In genomic region chr2:231708050-231708772, GRCh38 we compare ENCODE assay signal across 8 cellular contexts. TPM values are rescaled to one million over a fixed set of nuclear protein-coding genes. Genes with fewer than 3 reads are reported as not detected.
DNase-seq lines count a peak whose midpoint lies in the region; ATAC-seq and TF ChIP-seq lines count a peak whose summit lies in the region.

A gene with protein sequence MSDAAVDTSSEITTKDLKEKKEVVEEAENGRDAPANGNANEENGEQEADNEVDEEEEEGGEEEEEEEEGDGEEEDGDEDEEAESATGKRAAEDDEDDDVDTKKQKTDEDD (plus strand): TSS chr2:231708525. CDS start chr2:231708707, 182 bp downstream.

- TF ChIP-seq EP300 in transverse colon (IDR thresholded peaks at IDR 0.05; ENCODE audit: low read depth): peak; percentile 78

- peak; percentile 99 for TF ChIP-seq POLR2A in transverse colon (IDR thresholded peaks at IDR 0.05)

- DNase-seq in NCI-H1436 (lab: John Stamatoyannopoulos, UW) (peak; percentile 98), T follicular helper cell (ENCODE audit: low read depth) (peak; percentile 99), adipocyte (ENCODE audit: low read depth) (peak; percentile 99), cardiac muscle cell (ENCODE audit: low read depth in 1 of 2, low spot score in 1 of 2) (peak; percentile 99 to 100), trophoblast cell (peak; percentile 100), transverse colon (peak; percentile 100)

- peak within 1 kb of the TSS; percentile 90 for H4K12ac ChIP-seq in trophoblast cell (ENCODE audit: low read depth, low read length)

- H3K18ac ChIP-seq in trophoblast cell (ENCODE audit: low read length): peak within 1 kb of the TSS; percentile 94

- H2BK5ac ChIP-seq in trophoblast cell (ENCODE audit: low read depth, low read length, poor library complexity): peak within 1 kb of the TSS; percentile 87

- H3K79me2 ChIP-seq in trophoblast cell (ENCODE audit: control insufficient read depth, insufficient read depth, low read length, poor library complexity): peaks cover 42% of the 10 kb centered on the region

- peak; percentile 66 for ATAC-seq in HG02798 (IDR thresholded peaks at IDR 0.05; ENCODE audit: poor library complexity, unreplicated experiment)

- H3K4me3 ChIP-seq in GM12875 (ENCODE audit: low read depth, low read length) (peak within 1 kb of the TSS; percentile 99), adipocyte (ENCODE audit: low read length) (peak within 1 kb of the TSS; percentile 95), cardiac muscle cell (peak within 1 kb of the TSS; percentile 67), trophoblast cell (ENCODE audit: low read depth, low read length) (peak within 1 kb of the TSS; percentile 97), transverse colon (peak within 1 kb of the TSS; percentile 77 to 98 (median 92))

- peak within 1 kb of the TSS; percentile 100 for H3K4ac ChIP-seq in trophoblast cell (ENCODE audit: low read depth, low read length)

- peak within 1 kb of the TSS; percentile 99 for H4K91ac ChIP-seq in trophoblast cell (ENCODE audit: low read depth, low read length)

- H3K23ac ChIP-seq in trophoblast cell (ENCODE audit: low read length): no peak within 1 kb of the TSS

- H3K36me3 ChIP-seq in adipocyte (ENCODE audit: control insufficient read depth, insufficient read depth, low read length, severe bottlenecking) (peaks cover 14% of the 10 kb centered on the region), cardiac muscle cell (peaks cover 17% of the 10 kb centered on the region), trophoblast cell (ENCODE audit: control insufficient read depth in 1 of 2, insufficient read depth in 2 of 2, low read length in 2 of 2) (peaks cover 17 to 26% of the 10 kb centered on the region in 2 experiments), transverse colon (peaks cover 0 to 8% (median 0%) of the 10 kb centered on the region in 4 donors)

- H3K4me2 ChIP-seq in trophoblast cell (ENCODE audit: low read length): peak within 1 kb of the TSS; percentile 64

- H4K8ac ChIP-seq in trophoblast cell (ENCODE audit: low read depth, low read length): peak within 1 kb of the TSS; percentile 85

- H3K4me1 ChIP-seq in adipocyte (ENCODE audit: control insufficient read depth, insufficient read depth, low read length) (peaks cover 22% of the 10 kb centered on the region), cardiac muscle cell (ENCODE audit: low read depth) (peaks cover 4% of the 10 kb centered on the region), trophoblast cell (ENCODE audit: control insufficient read depth in 1 of 2, insufficient read depth in 2 of 2, low read length in 2 of 2) (peaks cover 3 to 10% of the 10 kb centered on the region in 2 experiments), transverse colon (peaks cover 16 to 38% (median 28%) of the 10 kb centered on the region in 4 donors)

- H3K79me1 ChIP-seq in trophoblast cell (ENCODE audit: low read length): peaks cover 34% of the 10 kb centered on the region

- TF ChIP-seq CTCF in GM12875 (IDR thresholded peaks at IDR 0.05; ENCODE audit: borderline replicate concordance, insufficient read depth, low read depth, low read length): no peak
- TF ChIP-seq CTCF in cardiac muscle cell (IDR thresholded peaks at IDR 0.05; ENCODE audit: low read depth, low read length): no peak
- peak in 1 of 5 experiments; percentile 43 for TF ChIP-seq CTCF in transverse colon (IDR thresholded peaks at IDR 0.05)

- in situ Hi-C loops in transverse colon (cut with MboI; ENCODE audit: low pct_ligation_motif_present in 1 of 4, low pct_unique_long_range_greater_than_20kb in 1 of 4, low sequenced_read_pairs in 3 of 4): loop anchor here in 1 of 4 donors (25.0 kb wide), 1 partner anchor 196 kb away; no protein-coding TSS in a partner anchor

- peak within 1 kb of the TSS; percentile 62 for H2AFZ ChIP-seq in trophoblast cell (ENCODE audit: insufficient read depth, low read length, poor library complexity)

- WGBS in trophoblast cell (ENCODE audit: extremely low coverage, insufficient coverage, insufficient read length): no CpG with 5 or more reads among the region's 83 CpGs
- 0% methylated on average over 61 of the region's 83 CpGs; no CpG with 5 or more reads in 1 of the 2 donors for WGBS in transverse colon (ENCODE audit: low coverage in 1 of 2), 2 donors

- H3K9ac ChIP-seq in adipocyte (ENCODE audit: low read length): peak within 1 kb of the TSS; percentile 98
- peak within 1 kb of the TSS; percentile 99 for H3K9ac ChIP-seq in trophoblast cell (ENCODE audit: low read length)

- H2AK5ac ChIP-seq in trophoblast cell (ENCODE audit: low read length): peak within 1 kb of the TSS; percentile 99

- intact Hi-C loops in transverse colon (cut with DNase I; ENCODE audit: low total_unique reads): no loop called here

- peak within 1 kb of the TSS; percentile 94 for H2BK120ac ChIP-seq in trophoblast cell (ENCODE audit: insufficient read depth, low read length, poor library complexity)

- peak within 1 kb of the TSS; percentile 98 for H3K14ac ChIP-seq in trophoblast cell (ENCODE audit: low read length)

- H3K9me3 ChIP-seq in adipocyte (ENCODE audit: control insufficient read depth, low read length) (no peaks in the 10 kb centered on the region), cardiac muscle cell (ENCODE audit: low read depth) (no peaks in the 10 kb centered on the region), trophoblast cell (ENCODE audit: insufficient read depth, low read depth, low read length) (no peaks in the 10 kb centered on the region), transverse colon (no peaks in the 10 kb centered on the region)

- H3K27ac ChIP-seq in cardiac muscle cell: peak within 1 kb of the TSS; percentile 99
- H3K27ac ChIP-seq in trophoblast cell (ENCODE audit: low read depth, low read length): peak within 1 kb of the TSS; percentile 96
- H3K27ac ChIP-seq in transverse colon: peak within 1 kb of the TSS; percentile 97 to 100 (median 100)

- peak within 1 kb of the TSS; percentile 11 for H2BK12ac ChIP-seq in trophoblast cell (ENCODE audit: low read length)

- no peaks in the 10 kb centered on the region for H3K27me3 ChIP-seq in adipocyte (replicated peaks; ENCODE audit: control insufficient read depth, insufficient read depth, low read length)
- no peaks in the 10 kb centered on the region for H3K27me3 ChIP-seq in cardiac muscle cell
- no peaks in the 10 kb centered on the region for H3K27me3 ChIP-seq in trophoblast cell (ENCODE audit: insufficient read depth, low read length)
- H3K27me3 ChIP-seq in transverse colon: no peaks in the 10 kb centered on the region

RNA-seq across cellular contexts. Expression of the gene that starts here (rescaled TPM):
- total RNA-seq in cardiac muscle cell (638 and 737 TPM in 2 replicates), transverse colon (1,000 to 10,000 TPM in 1 of 4 donors, 100 to 1,000 TPM in 3; 478 to 1,487 (median 685) TPM)
- polyA plus RNA-seq in cardiac muscle cell: 750 and 774 TPM in 2 replicates
- 1,343 and 1,403 TPM in 2 replicates for polyA plus RNA-seq in trophoblast cell (2013)

Comparison
In these comparisons a context has a peak if more than half of its experiments do, and no peak if none do; other contexts are left out.
1. Peak in every context shown above with its lines: DNase-seq, ATAC-seq, H3K4me3 ChIP-seq and H3K27ac ChIP-seq.